ENCODE assay signal across 3 cellular contexts in genomic region chr9:93041108-93041802, GRCh38.
TF ChIP-seq lines count a peak whose summit lies in the region.

No MANE protein-coding gene starts in this region.

TF ChIP-seq in A549, 52 proteins besides CTCF, POLR2A, EP300 and RAD21:
- TF ChIP-seq ESRRA (IDR thresholded peaks at IDR 0.05; ENCODE audit: borderline replicate concordance, low read length): no peak
- peak; percentile 76 for TF ChIP-seq USF2 (IDR thresholded peaks at IDR 0.05)

TF ChIP-seq in K562, 482 proteins besides CTCF, POLR2A, EP300 and RAD21 (continues in another document):
- TF ChIP-seq POLR2AphosphoS2 (IDR thresholded peaks at IDR 0.05; ENCODE audit: low read length) (no peak), FUS (optimal IDR thresholded peaks at IDR 0.05; ENCODE audit: low read depth, low read length) (no peak), ZNF561 (CRISPR knock-in tag; conservative IDR thresholded peaks at IDR 0.05) (no peak), CUX1 (CRISPR knock-in tag; IDR thresholded peaks at IDR 0.05) (no peak), PTRF (tag; IDR thresholded peaks at IDR 0.05) (no peak), TOE1 (IDR thresholded peaks at IDR 0.05; ENCODE audit: borderline replicate concordance) (peak; percentile 94), TOE1 (CRISPR knock-in tag; IDR thresholded peaks at IDR 0.05; ENCODE audit: borderline replicate concordance, low read depth) (no peak), SMAD2 (IDR thresholded peaks at IDR 0.05; ENCODE audit: low read depth, low read length) (no peak), KAT8 (IDR thresholded peaks at IDR 0.05; ENCODE audit: low read depth) (no peak), HLTF (IDR thresholded peaks at IDR 0.05) (no peak), U2AF2 (optimal IDR thresholded peaks at IDR 0.05; ENCODE audit: low read depth, low read length) (no peak), CBFA2T2 (conservative IDR thresholded peaks at IDR 0.05) (peak; percentile 59), MED1 (CRISPR knock-in tag; IDR thresholded peaks at IDR 0.05; ENCODE audit: borderline replicate concordance) (no peak), MAX (CRISPR knock-in tag; IDR thresholded peaks at IDR 0.05) (peak; percentile 53), EHMT2 (IDR thresholded peaks at IDR 0.05) (peak; percentile 74; the same call in 1 of the 2 replicates), MECOM (CRISPR knock-in tag; IDR thresholded peaks at IDR 0.05) (no peak), FOXA1 (IDR thresholded peaks at IDR 0.05; ENCODE audit: borderline replicate concordance) (no peak), KHSRP (IDR thresholded peaks at IDR 0.05) (no peak), ARID3A (IDR thresholded peaks at IDR 0.05; ENCODE audit: borderline replicate concordance, low read depth, low read length) (no peak), MYNN (IDR thresholded peaks at IDR 0.05) (no peak), MYNN (CRISPR knock-in tag; IDR thresholded peaks at IDR 0.05) (no peak)

TF ChIP-seq in GM12891, 5 proteins besides CTCF, POLR2A, EP300 and RAD21:
- TF ChIP-seq POU2F2 (IDR thresholded peaks at IDR 0.05; ENCODE audit: low read depth, low read length): no peak
- no peak for TF ChIP-seq POLR2AphosphoS5 (IDR thresholded peaks at IDR 0.05; ENCODE audit: low read depth, low read length)
- no peak for TF ChIP-seq TAF1 (IDR thresholded peaks at IDR 0.05; ENCODE audit: low read depth, low read length)
TF ChIP-seq in GM12891: peak in this region for 0.
